ENCODE assay signal across 11 cellular contexts in genomic region chr11:2508793-2509192, GRCh38.
"Had no signal": no experiment of that assay in that cellular context is flagged by ENCODE, and none has a peak within 500 bp of the region (broad histone marks: within the 10 kb centered on the region; RNA-seq: fewer than 3 reads in every experiment).

No MANE protein-coding gene starts in this region.

- H3K36me3 Mint-ChIP-seq: WTC11 had no signal

- H3K36me3 ChIP-seq: esophagus squamous epithelium, thoracic aorta had no signal

- H3K4me3 ChIP-seq: esophagus squamous epithelium, lung, psoas muscle, thoracic aorta had no signal

- ATAC-seq: psoas muscle, WTC11 had no signal

- H3K9me3 Mint-ChIP-seq: WTC11 had no signal

- H3K27ac Mint-ChIP-seq: WTC11 had no signal

- H3K9me3 ChIP-seq: esophagus squamous epithelium, psoas muscle, thoracic aorta had no signal

- H3K27ac ChIP-seq: esophagus squamous epithelium, psoas muscle, thoracic aorta had no signal

- H3K4me3 Mint-ChIP-seq: activated CD8-positive, alpha-beta T cell treated with anti-CD3 and anti-CD28 coated beads, Interleukin-2, amount 10 ng/mL, durations not matched to agents 7 days and 5 days; WTC11 had no signal

- H3K4me1 Mint-ChIP-seq: WTC11 had no signal

- DNase-seq: activated CD4-positive, alpha-beta T cell treated with anti-CD3 and anti-CD28 coated beads for 4 hours; activated naive CD4-positive, alpha-beta T cell treated with Interleukin-2 at 50 U/mL for 16 hours; esophagus squamous epithelium; hypothalamus; midbrain; stimulated activated CD4-positive, alpha-beta T cell treated with anti-CD3 and anti-CD28 coated beads, Interleukin-1b, Interleukin-23, amount 100 ng/mL, for 48 hours had no signal

- H3K4me1 ChIP-seq: psoas muscle had no signal
